ENCODE assay signal across 24 cellular contexts in genomic region chr12:10169094-10169493, GRCh38. TPM values are rescaled to one million over a fixed set of nuclear protein-coding genes. Genes with fewer than 3 reads are reported as not detected.
DNase-seq lines count a peak whose midpoint lies in the region; ATAC-seq and TF ChIP-seq lines count a peak whose summit lies in the region.
"Had no signal": no experiment of that assay in that cellular context is flagged by ENCODE, and none has a peak within 500 bp of the region (broad histone marks: within the 10 kb centered on the region; RNA-seq: fewer than 3 reads in every experiment).

No MANE protein-coding gene starts in this region.

- H3K27ac Mint-ChIP-seq in mesothelial cell of epicardium (peak overlapping the region; percentile 93), immature natural killer cell (no peak overlapping the region)
- H3K27ac Mint-ChIP-seq: activated B cell treated with CpG ODN at 0.5 μM for 24 hours; activated naive CD8-positive, alpha-beta T cell; nephron; stimulated activated naive CD8-positive, alpha-beta T cell treated with anti-CD3 and anti-CD28 coated beads, Interleukin-15, amount 100 ng/mL, for 72 hours had no signal

- no peak overlapping the region for H3K27ac ChIP-seq in PC-3 (ENCODE audit: low read length)
- H3K27ac ChIP-seq: brain microvascular endothelial cell, gastrocnemius medialis, pancreas, thyroid gland had no signal

- no peaks in the 10 kb centered on the region for H3K36me3 ChIP-seq in PC-3 (ENCODE audit: low read depth, low read length)
- H3K36me3 ChIP-seq: brain microvascular endothelial cell, gastrocnemius medialis, pancreas, thyroid gland had no signal

- H3K9me3 ChIP-seq in PC-3 (ENCODE audit: low read length): no peaks in the 10 kb centered on the region
- H3K9me3 ChIP-seq: gastrocnemius medialis, pancreas, thyroid gland had no signal

- CTCF ChIA-PET in PC-3 (lab: Charles Lee): no interaction called here

- H3K4me2 ChIP-seq in PC-3 (ENCODE audit: low read length): no peak overlapping the region

- no peak overlapping the region for H2AFZ ChIP-seq in PC-3 (ENCODE audit: low read length)

- H3K36me3 Mint-ChIP-seq in mesothelial cell of epicardium (no peaks in the 10 kb centered on the region), immature natural killer cell (no peaks in the 10 kb centered on the region)
- H3K36me3 Mint-ChIP-seq: activated naive CD8-positive, alpha-beta T cell had no signal

- intact Hi-C loops in PC-3 (cut with micrococcal nuclease): no loop called here

- TF ChIP-seq CTCF in PC-3 (conservative IDR thresholded peaks at IDR 0.05; ENCODE audit: low read depth, low read length): no peak
- no peak for TF ChIP-seq CTCF in mesothelial cell of epicardium (IDR thresholded peaks at IDR 0.05; ENCODE audit: unreplicated experiment)

- no peaks in the 10 kb centered on the region for H3K4me1 ChIP-seq in PC-3 (ENCODE audit: insufficient read depth, low read length)
- H3K4me1 ChIP-seq: gastrocnemius medialis, pancreas, thyroid gland had no signal

- no TSS peak for BruUV-seq in PC-3 (replicated peaks; lab: Mats Ljungman, UMichigan)

- no peak overlapping the region for H3K9ac ChIP-seq in PC-3 (ENCODE audit: low read length)

- POLR2A ChIA-PET in PC-3 (lab: Charles Lee; ENCODE audit: unreplicated experiment): interaction anchor here (0.7 kb wide), 1 partner anchor 451 kb away, joined by 3 read pairs; no protein-coding TSS in a partner anchor

- ATAC-seq in PC-3: no peak
- ATAC-seq: gastrocnemius medialis; left ventricle myocardium superior; pancreas; stimulated activated naive CD8-positive, alpha-beta T cell treated with anti-CD3 and anti-CD28 coated beads, Interleukin-15, amount 100 ng/mL, for 72 hours had no signal

- H3K27me3 Mint-ChIP-seq in mesothelial cell of epicardium (ENCODE audit: low read depth): no peaks in the 10 kb centered on the region
- H3K27me3 Mint-ChIP-seq in immature natural killer cell (ENCODE audit: low read depth in 3 of 3): peaks cover 0 to 6% (median 6%) of the 10 kb centered on the region in 3 donors

- H4K20me1 ChIP-seq in PC-3 (ENCODE audit: low read length): no peaks in the 10 kb centered on the region

- H3K4me3 Mint-ChIP-seq in mesothelial cell of epicardium (no peak overlapping the region), immature natural killer cell (no peak overlapping the region)
- H3K4me3 Mint-ChIP-seq: activated B cell treated with CpG ODN at 0.5 μM for 24 hours; activated naive CD8-positive, alpha-beta T cell; nephron; stimulated activated naive CD8-positive, alpha-beta T cell treated with anti-CD3 and anti-CD28 coated beads, Interleukin-15, amount 100 ng/mL, for 72 hours had no signal

- no peak overlapping the region for H3K4me3 ChIP-seq in PC-3 (ENCODE audit: low read length)
- H3K4me3 ChIP-seq: gastrocnemius medialis, pancreas, thyroid gland had no signal

- DNase-seq in EH (ENCODE audit: low read depth) (peak; percentile 84), PC-3 (peak; percentile 38), dedifferentiated amniotic fluid mesenchymal stem cell (ENCODE audit: extremely low spot score) (peak; percentile 32), mesothelial cell of epicardium (ENCODE audit: low spot score in 2 of 2, unreplicated experiment in 2 of 2) (no peak), immature natural killer cell (no peak), putamen (ENCODE audit: low spot score) (no peak), NCI-H1694 treated with DMSO at 0.1 percent for 48 hours (lab: John Stamatoyannopoulos, UW) (no peak)
- no peak for DNase-seq in activated effector memory CD4-positive, alpha-beta T cell treated with Interleukin-2 at 50 U/mL for 16 hours
- DNase-seq: activated B cell treated with CpG ODN at 0.5 μM for 24 hours; brain microvascular endothelial cell; effector memory CD4-positive, alpha-beta T cell; erythroblast; gastrocnemius medialis; hypothalamus; left ventricle myocardium superior; NCI-H1105; NCI-H2029 treated with DMSO at 0.1 percent for 48 hours; NCI-H226; pancreas; stimulated activated naive CD8-positive, alpha-beta T cell treated with anti-CD3 and anti-CD28 coated beads, Interleukin-15, amount 100 ng/mL, for 72 hours; thyroid gland had no signal

- H3K9me2 ChIP-seq in PC-3 (replicated peaks; ENCODE audit: low read length): no peaks in the 10 kb centered on the region

- no peaks in the 10 kb centered on the region for H3K27me3 ChIP-seq in PC-3 (ENCODE audit: low read length)
- H3K27me3 ChIP-seq: brain microvascular endothelial cell, gastrocnemius medialis, pancreas, thyroid gland had no signal

- no peaks in the 10 kb centered on the region for H3F3A ChIP-seq in PC-3 (ENCODE audit: low read length, unreplicated experiment)

- H3K79me2 ChIP-seq in PC-3 (ENCODE audit: low read length): no peaks in the 10 kb centered on the region

- H3K4me1 Mint-ChIP-seq in mesothelial cell of epicardium: peaks cover 26% of the 10 kb centered on the region
- H3K4me1 Mint-ChIP-seq in immature natural killer cell: no peaks in the 10 kb centered on the region
- H3K4me1 Mint-ChIP-seq: activated B cell treated with CpG ODN at 0.5 μM for 24 hours; nephron; stimulated activated naive CD8-positive, alpha-beta T cell treated with anti-CD3 and anti-CD28 coated beads, Interleukin-15, amount 100 ng/mL, for 72 hours had no signal

- H3K9me3 Mint-ChIP-seq in mesothelial cell of epicardium (no peaks in the 10 kb centered on the region), immature natural killer cell (no peaks in the 10 kb centered on the region)
- H3K9me3 Mint-ChIP-seq: activated B cell treated with CpG ODN at 0.5 μM for 24 hours; nephron; stimulated activated naive CD8-positive, alpha-beta T cell treated with anti-CD3 and anti-CD28 coated beads, Interleukin-15, amount 100 ng/mL, for 72 hours had no signal

RNA-seq across cellular contexts. Expression of gene OLR1, which starts 2.8 kb away (rescaled TPM):
- total RNA-seq in PC-3 (2014; rRNA removed): 0.80 TPM in 1 of 2 replicates, not detected in the other
- 1.3 to 1.7 TPM (median 1.4 TPM) in 3 replicates for total RNA-seq in mesothelial cell of epicardium
- polyA plus RNA-seq in immature natural killer cell: not detected
- total RNA-seq: activated B cell treated with CpG ODN at 0.5 μM for 24 hours, chondrocyte had no signal

RNA-seq across cellular contexts. Expression of gene TMEM52B, which starts 9.7 kb away (rescaled TPM):
- total RNA-seq in PC-3 (2014; rRNA removed) (not detected in 2 replicates), mesothelial cell of epicardium (0.97 to 1.6 TPM (median 1.1 TPM) in 3 replicates)
- not detected for polyA plus RNA-seq in immature natural killer cell
- total RNA-seq: activated B cell treated with CpG ODN at 0.5 μM for 24 hours, chondrocyte, gastrocnemius medialis, left ventricle myocardium superior, thyroid gland had no signal

RNA-seq across cellular contexts. Expression of gene CLEC7A, which starts 39.1 kb away (rescaled TPM):
- total RNA-seq in PC-3 (2014; rRNA removed) (0.40 TPM in 1 of 2 replicates, not detected in the other), mesothelial cell of epicardium (0.11 TPM in 1 of 3 replicates, not detected in the others)
- polyA plus RNA-seq in immature natural killer cell: 1 to 10 TPM in 2 of 3 donors, not detected in 1; 1.4 to 2.0 TPM
- total RNA-seq: chondrocyte had no signal

RNA-seq across cellular contexts. Expression of gene GABARAPL1, which starts 43.6 kb away (rescaled TPM):
- total RNA-seq in PC-3 (2014; rRNA removed) (14.9 and 24.5 TPM in 2 replicates), mesothelial cell of epicardium (100 to 105 TPM (median 104 TPM) in 3 replicates)
- 10 to 100 TPM; 50.8 to 69.3 (median 53.9) TPM for polyA plus RNA-seq in immature natural killer cell

Comparison
In these comparisons a context has a peak if more than half of its experiments do, and no peak if none do; other contexts are left out.
1. DNase-seq: peak in EH (single experiment), PC-3 (single experiment) and dedifferentiated amniotic fluid mesenchymal stem cell (single experiment); none in mesothelial cell of epicardium (0 of 2), activated effector memory CD4-positive, alpha-beta T cell treated with Interleukin-2 at 50 U/mL for 16 hours (single experiment), immature natural killer cell (0 of 3), putamen (single experiment) and NCI-H1694 treated with DMSO at 0.1 percent for 48 hours (single experiment).